8 cellular contexts compared by ENCODE assay signal in genomic region chr4:183659029-183659870, GRCh38.
DNase-seq lines count a peak whose midpoint lies in the region; FAIRE-seq and TF ChIP-seq lines count a peak whose summit lies in the region.

TSS of gene RWDD4 (minus strand) at chr4:183659185. CDS start at chr4:183658952, 233 bp downstream.
TSS of gene TRAPPC11 (plus strand) at chr4:183659293. CDS start at chr4:183663868, 4,575 bp downstream.

- peaks cover 24% of the 10 kb centered on the region for H3K4me1 Mint-ChIP-seq in nephron
- peaks cover 38% of the 10 kb centered on the region for H3K4me1 Mint-ChIP-seq in stimulated activated naive CD8-positive, alpha-beta T cell treated with anti-CD3 and anti-CD28 coated beads, Interleukin-15, Interleukin-2, amounts not matched to agents 100 ng/mL and 50 ng/mL, for 24 hours (ENCODE audit: low read depth)

- H3K79me2 ChIP-seq in Loucy (ENCODE audit: insufficient read depth, low read length), result peaks cover 66% of the 10 kb centered on the region

- H4K20me1 ChIP-seq in Loucy (ENCODE audit: insufficient read depth, low read length, poor library complexity, severe bottlenecking), result peaks cover 10% of the 10 kb centered on the region

- H3K4me1 ChIP-seq in ES-I3 (ENCODE audit: insufficient read depth, low read length) (0 out of 2 replicates have a peak, but pooled peaks cover 5% of the 10 kb centered on the region), Loucy (ENCODE audit: insufficient read depth, low read length, poor library complexity, severe bottlenecking) (peaks cover 41% of the 10 kb centered on the region)

- peak; percentile 41 for FAIRE-seq in H54 (lab: Jason Lieb, UNC)

- no peaks in the 10 kb centered on the region for H3K9me3 Mint-ChIP-seq in nephron
- H3K9me3 Mint-ChIP-seq in stimulated activated naive CD8-positive, alpha-beta T cell treated with anti-CD3 and anti-CD28 coated beads, Interleukin-15, Interleukin-2, amounts not matched to agents 100 ng/mL and 50 ng/mL, for 24 hours, result no peaks in the 10 kb centered on the region

- peak within 1 kb of the TSS; percentile 78 to 95 (median 95) for H3K27ac Mint-ChIP-seq in nephron
- peak within 1 kb of the TSS; percentile 96 for H3K27ac Mint-ChIP-seq in stimulated activated naive CD8-positive, alpha-beta T cell treated with anti-CD3 and anti-CD28 coated beads, Interleukin-15, Interleukin-2, amounts not matched to agents 100 ng/mL and 50 ng/mL, for 24 hours

- H3K4me3 ChIP-seq in Loucy (ENCODE audit: low read length, poor library complexity, severe bottlenecking), result peak within 1 kb of the TSS; percentile 96
- peak within 1 kb of the TSS; percentile 91 for H3K4me3 ChIP-seq in fibroblast of pulmonary artery (replicated peaks; ENCODE audit: low read depth, low read length)

- H3K4me3 Mint-ChIP-seq in nephron, result peak within 1 kb of the TSS; percentile 84 to 99 (median 91)
- peak within 1 kb of the TSS; percentile 94 for H3K4me3 Mint-ChIP-seq in stimulated activated naive CD8-positive, alpha-beta T cell treated with anti-CD3 and anti-CD28 coated beads, Interleukin-15, Interleukin-2, amounts not matched to agents 100 ng/mL and 50 ng/mL, for 24 hours

- H3K27me3 Mint-ChIP-seq in nephron (ENCODE audit: low read depth), result no peaks in the 10 kb centered on the region
- H3K27me3 Mint-ChIP-seq in stimulated activated naive CD8-positive, alpha-beta T cell treated with anti-CD3 and anti-CD28 coated beads, Interleukin-15, Interleukin-2, amounts not matched to agents 100 ng/mL and 50 ng/mL, for 24 hours, result no peaks in the 10 kb centered on the region

- TF ChIP-seq POLR2A in H54 (IDR thresholded peaks at IDR 0.05; ENCODE audit: low read depth, low read length), result peak; percentile 32
- TF ChIP-seq POLR2A in Raji (IDR thresholded peaks at IDR 0.05; ENCODE audit: insufficient read depth, low read depth, low read length), result peak; percentile 76

- no peaks in the 10 kb centered on the region for H3K9me3 ChIP-seq in ES-I3 (ENCODE audit: control insufficient read depth, insufficient read depth, low read length)
- no peaks in the 10 kb centered on the region for H3K9me3 ChIP-seq in Loucy (ENCODE audit: insufficient read depth, low read depth, low read length)

- peak within 1 kb of the TSS; percentile 96 for H3K4me2 ChIP-seq in Loucy (ENCODE audit: low read depth, low read length, poor library complexity, severe bottlenecking)

- peak within 1 kb of the TSS; percentile 85 for H2AFZ ChIP-seq in Loucy (ENCODE audit: low read length)

- H3K9me2 ChIP-seq in Loucy (replicated peaks; ENCODE audit: low read depth, low read length), result no peaks in the 10 kb centered on the region

- H3K36me3 ChIP-seq in ES-I3 (ENCODE audit: insufficient read depth, low read length), result no peaks in the 10 kb centered on the region
- H3K36me3 ChIP-seq in Loucy (ENCODE audit: insufficient read depth, low read length), result no peaks in the 10 kb centered on the region

- no peaks in the 10 kb centered on the region for H3F3A ChIP-seq in Loucy (ENCODE audit: low read depth)

- H3K9ac ChIP-seq in ES-I3 (ENCODE audit: low read depth, low read length) (peak within 1 kb of the TSS; percentile 86), Loucy (ENCODE audit: low read depth, low read length, poor library complexity, severe bottlenecking) (peak within 1 kb of the TSS; percentile 82)

- TF ChIP-seq CTCF in Loucy (conservative IDR thresholded peaks at IDR 0.05; ENCODE audit: low read length) (no peak), fibroblast of pulmonary artery (IDR thresholded peaks at IDR 0.05; ENCODE audit: low read length, missing control alignments) (peak; percentile 6), nephron (IDR thresholded peaks at IDR 0.05; ENCODE audit: unreplicated experiment in 3 of 3) (peak; percentile 35 to 36 (median 35))

- DNase-seq in H54 (ENCODE audit: insufficient read length, low spot score) (peak; percentile 82), fibroblast of pulmonary artery (ENCODE audit: low read depth) (peak; percentile 99)
- DNase-seq in activated effector memory CD4-positive, alpha-beta T cell treated with Interleukin-2 at 50 U/mL for 16 hours, result peak; percentile 94

- no peaks in the 10 kb centered on the region for H3K27me3 ChIP-seq in Loucy (ENCODE audit: insufficient read depth, low read length, poor library complexity, severe bottlenecking)

- H3K36me3 Mint-ChIP-seq in nephron (ENCODE audit: low read depth), result peaks cover 16% of the 10 kb centered on the region
- H3K36me3 Mint-ChIP-seq in stimulated activated naive CD8-positive, alpha-beta T cell treated with anti-CD3 and anti-CD28 coated beads, Interleukin-15, Interleukin-2, amounts not matched to agents 100 ng/mL and 50 ng/mL, for 24 hours (ENCODE audit: low read depth), result peaks cover 23% of the 10 kb centered on the region

Comparison
In these comparisons a context has a peak if more than half of its experiments do, and no peak if none do; other contexts are left out.
1. Peak in every context shown above with its lines: DNase-seq and H3K4me3 ChIP-seq.